Comparison of ENCODE assay signal across 11 cellular contexts in the genomic region with DNA sequence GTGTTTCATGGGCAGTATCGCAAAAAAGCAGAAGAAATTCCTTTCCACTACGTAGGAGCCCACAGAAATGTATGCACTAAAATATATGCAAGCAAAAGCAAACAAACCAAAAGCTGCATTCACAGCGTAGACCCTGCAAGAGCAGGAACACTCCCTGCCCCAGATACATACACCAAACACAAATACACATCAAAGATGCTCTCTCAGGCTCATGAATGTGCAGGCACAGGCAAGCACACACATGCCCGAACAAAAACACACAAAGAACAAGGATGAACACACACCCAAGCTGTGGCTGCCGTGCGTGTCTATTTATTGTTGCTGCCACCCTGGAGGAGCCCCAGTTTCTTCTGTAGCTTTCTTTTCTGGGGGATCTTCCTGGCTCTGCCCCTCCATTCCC. TPM values are rescaled to one million over a fixed set of nuclear protein-coding genes. Genes with fewer than 3 reads are reported as not detected.
DNase-seq lines count a peak whose midpoint lies in the region; ATAC-seq, FAIRE-seq and TF ChIP-seq lines count a peak whose summit lies in the region.
"Had no signal": no experiment of that assay in that cellular context is flagged by ENCODE, and none has a peak within 500 bp of the region (broad histone marks: within the 10 kb centered on the region; RNA-seq: fewer than 3 reads in every experiment).

No MANE protein-coding gene starts in this region.

- H3K4me3 Mint-ChIP-seq in H9: no peak overlapping the region
- H3K4me3 Mint-ChIP-seq in stimulated activated effector memory CD8-positive, alpha-beta T cell treated with anti-CD3 and anti-CD28 coated beads, Interleukin-12 subunit alpha, Interleukin-12 subunit beta, amount 100 ng/mL, for 72 hours: no peak overlapping the region
- no peak overlapping the region for H3K4me3 Mint-ChIP-seq in activated T-cell treated with anti-CD3 and anti-CD28 coated beads, Interleukin-2, amount 50 U/mL, for 4 hours
- H3K4me3 Mint-ChIP-seq: activated naive CD8-positive, alpha-beta T cell treated with anti-CD3 and anti-CD28 coated beads, Interleukin-2, amount 10 ng/mL, durations not matched to agents 7 days and 5 days had no signal

- no peak overlapping the region for H3K14ac ChIP-seq in H9 (ENCODE audit: insufficient read depth, low read length)

- H2AK5ac ChIP-seq in H9 (ENCODE audit: insufficient read length, low read length): no peak overlapping the region

- no peak overlapping the region for H3K56ac ChIP-seq in H9 (ENCODE audit: insufficient read length, low read depth, low read length)

- peaks cover 3 to 9% of the 10 kb centered on the region in 2 experiments; a peak in 3 of 4 replicates for H3K4me1 Mint-ChIP-seq in H9
- H3K4me1 Mint-ChIP-seq in stimulated activated effector memory CD8-positive, alpha-beta T cell treated with anti-CD3 and anti-CD28 coated beads, Interleukin-12 subunit alpha, Interleukin-12 subunit beta, amount 100 ng/mL, for 72 hours: peaks cover 33% of the 10 kb centered on the region
- peaks cover 38% of the 10 kb centered on the region for H3K4me1 Mint-ChIP-seq in activated T-cell treated with anti-CD3 and anti-CD28 coated beads, Interleukin-2, amount 50 U/mL, for 4 hours (ENCODE audit: low read depth)

- H3K27ac ChIP-seq in H9 (ENCODE audit: insufficient read length, low read depth, low read length) (no peak overlapping the region), keratinocyte (ENCODE audit: control insufficient read depth, insufficient read depth, low read length) (peak overlapping the region; percentile 84)
- H3K27ac ChIP-seq: parathyroid adenoma had no signal

- no peak overlapping the region for H2BK5ac ChIP-seq in H9 (ENCODE audit: insufficient read length, low read length)

- peak; percentile 93 for FAIRE-seq in keratinocyte (lab: Jason Lieb, UNC)

- no peak overlapping the region for H4K8ac ChIP-seq in H9 (replicated peaks; ENCODE audit: insufficient read length, low read depth, low read length)

- H2AFZ ChIP-seq in H9 (ENCODE audit: low read length) (no peak overlapping the region), keratinocyte (ENCODE audit: control insufficient read depth, low read length) (no peak overlapping the region)
- H2AFZ ChIP-seq: parathyroid adenoma had no signal

- peaks cover 0 to 8% of the 10 kb centered on the region in 2 experiments for H3K36me3 ChIP-seq in keratinocyte (ENCODE audit: control insufficient read depth in 2 of 2, extremely low read depth in 1 of 2, insufficient read depth in 2 of 2, low read length in 2 of 2)

- H3K4me2 ChIP-seq in H9 (ENCODE audit: insufficient read depth, insufficient read length, low read length): no peak overlapping the region
- peak overlapping the region; percentile 96 for H3K4me2 ChIP-seq in keratinocyte (ENCODE audit: control insufficient read depth, extremely low read depth, insufficient read depth, low read depth, low read length)

- dilution Hi-C loops in keratinocyte (cut with MboI; ENCODE audit: extremely low pct_ligation_motif_present, low sequenced_read_pairs): no loop called here

- H3K79me1 ChIP-seq in H9 (ENCODE audit: insufficient read depth, low read depth, low read length, poor library complexity, severe bottlenecking): no peaks in the 10 kb centered on the region

- no peaks in the 10 kb centered on the region; a peak in 1 of 5 replicates for H3K9me3 Mint-ChIP-seq in H9
- peaks cover 3% of the 10 kb centered on the region for H3K9me3 Mint-ChIP-seq in stimulated activated effector memory CD8-positive, alpha-beta T cell treated with anti-CD3 and anti-CD28 coated beads, Interleukin-12 subunit alpha, Interleukin-12 subunit beta, amount 100 ng/mL, for 72 hours
- no peaks in the 10 kb centered on the region for H3K9me3 Mint-ChIP-seq in activated T-cell treated with anti-CD3 and anti-CD28 coated beads, Interleukin-2, amount 50 U/mL, for 4 hours
- H3K9me3 Mint-ChIP-seq: activated naive CD8-positive, alpha-beta T cell treated with anti-CD3 and anti-CD28 coated beads, Interleukin-2, amount 10 ng/mL, durations not matched to agents 7 days and 5 days had no signal

- no peak overlapping the region for H2BK120ac ChIP-seq in H9 (ENCODE audit: low read depth, low read length, poor library complexity, severe bottlenecking)

- ATAC-seq in stimulated activated effector memory CD8-positive, alpha-beta T cell treated with anti-CD3 and anti-CD28 coated beads, Interleukin-12 subunit alpha, Interleukin-12 subunit beta, amount 100 ng/mL, for 72 hours: no peak
- ATAC-seq in HG02840 (IDR thresholded peaks at IDR 0.05; ENCODE audit: low FRiP score, unreplicated experiment): no peak
- ATAC-seq in activated T-cell treated with anti-CD3 and anti-CD28 coated beads, Interleukin-2, amount 50 U/mL, for 4 hours: no peak

- intact Hi-C loops in posterior cingulate gyrus (cut with DNase I): no loop called here

- H3K27me3 ChIP-seq in H9 (ENCODE audit: insufficient read depth, low read length) (no peaks in the 10 kb centered on the region), keratinocyte (ENCODE audit: control insufficient read depth, extremely low read depth, insufficient read depth, low read length) (no peaks in the 10 kb centered on the region)

- no peak overlapping the region for H3K18ac ChIP-seq in H9 (ENCODE audit: insufficient read length, low read depth, low read length)

- no peaks in the 10 kb centered on the region for H3K36me3 Mint-ChIP-seq in H9 (ENCODE audit: insufficient read depth in 1 of 3, low read depth in 3 of 3)
- no peaks in the 10 kb centered on the region for H3K36me3 Mint-ChIP-seq in stimulated activated effector memory CD8-positive, alpha-beta T cell treated with anti-CD3 and anti-CD28 coated beads, Interleukin-12 subunit alpha, Interleukin-12 subunit beta, amount 100 ng/mL, for 72 hours
- H3K36me3 Mint-ChIP-seq in activated T-cell treated with anti-CD3 and anti-CD28 coated beads, Interleukin-2, amount 50 U/mL, for 4 hours (ENCODE audit: insufficient read depth): no peaks in the 10 kb centered on the region
- H3K36me3 Mint-ChIP-seq: activated naive CD8-positive, alpha-beta T cell treated with anti-CD3 and anti-CD28 coated beads, Interleukin-2, amount 10 ng/mL, durations not matched to agents 7 days and 5 days had no signal

- H2BK20ac ChIP-seq in H9 (ENCODE audit: low read depth, low read length, poor library complexity, severe bottlenecking): no peak overlapping the region

- H3K4me3 ChIP-seq in WI38 (ENCODE audit: low read depth, low read length) (peak overlapping the region; percentile 71), keratinocyte (ENCODE audit: control insufficient read depth in 2 of 3, extremely low read depth in 1 of 3, insufficient read depth in 2 of 3, low read depth in 1 of 3, low read length in 3 of 3) (peak overlapping the region; percentile 52 to 84 (median 76))

- H3K27ac Mint-ChIP-seq in H9: no peak overlapping the region
- peak overlapping the region; percentile 77 for H3K27ac Mint-ChIP-seq in stimulated activated effector memory CD8-positive, alpha-beta T cell treated with anti-CD3 and anti-CD28 coated beads, Interleukin-12 subunit alpha, Interleukin-12 subunit beta, amount 100 ng/mL, for 72 hours
- H3K27ac Mint-ChIP-seq: activated naive CD8-positive, alpha-beta T cell treated with anti-CD3 and anti-CD28 coated beads, Interleukin-2, amount 10 ng/mL, durations not matched to agents 7 days and 5 days had no signal

- no peaks in the 10 kb centered on the region for H3K9me1 ChIP-seq in keratinocyte (ENCODE audit: control insufficient read depth, extremely low read depth, insufficient read depth, low read length)

- DNase-seq in H9 (no peak), keratinocyte (ENCODE audit: low read depth, low spot score) (peak; percentile 79), LoVo (ENCODE audit: low spot score) (no peak), posterior cingulate gyrus (no peak)
- DNase-seq in stimulated activated effector memory CD8-positive, alpha-beta T cell treated with anti-CD3 and anti-CD28 coated beads, Interleukin-12 subunit alpha, Interleukin-12 subunit beta, amount 100 ng/mL, for 72 hours (ENCODE audit: low spot score in 2 of 2): no peak
- no peak for DNase-seq in activated T-cell treated with anti-CD3 and anti-CD28 coated beads, Interleukin-2, amount 50 U/mL, for 4 hours
- DNase-seq: activated naive CD8-positive, alpha-beta T cell treated with anti-CD3 and anti-CD28 coated beads, Interleukin-2, amount 10 ng/mL, durations not matched to agents 7 days and 5 days; KBM-7 had no signal

- H3K4ac ChIP-seq in H9 (ENCODE audit: low read depth, low read length): no peak overlapping the region

- no peak overlapping the region for H4K5ac ChIP-seq in H9 (ENCODE audit: insufficient read length, low read depth, low read length)

- H4K20me1 ChIP-seq in H9 (ENCODE audit: control insufficient read depth, insufficient read depth, insufficient read length) (no peaks in the 10 kb centered on the region), keratinocyte (ENCODE audit: control insufficient read depth, extremely low read depth, insufficient read depth, low read length) (no peaks in the 10 kb centered on the region)

- WGBS in H9 (ENCODE audit: extremely low coverage, insufficient read length, low lambda C conversion rate): no CpG with 5 or more reads among the region's 6 CpGs

- no peak for TF ChIP-seq CTCF in H9 (conservative IDR thresholded peaks at IDR 0.05)
- TF ChIP-seq CTCF in WI38 (IDR thresholded peaks at IDR 0.05; ENCODE audit: low read depth, low read length): no peak
- TF ChIP-seq CTCF in keratinocyte (optimal IDR thresholded peaks at IDR 0.05 in 1 of 3, IDR thresholded peaks at IDR 0.05 in 1 of 3, conservative IDR thresholded peaks at IDR 0.05 in 1 of 3; ENCODE audit: extremely low read depth in 1 of 3, insufficient read depth in 2 of 3, low read length in 3 of 3): no peak

- no peak overlapping the region for H2BK12ac ChIP-seq in H9 (ENCODE audit: insufficient read length, low read depth, low read length)

- no peaks in the 10 kb centered on the region for H3K4me1 ChIP-seq in H9 (ENCODE audit: insufficient read depth, low read length)
- peaks cover 30% of the 10 kb centered on the region for H3K4me1 ChIP-seq in keratinocyte (ENCODE audit: control insufficient read depth, extremely low read depth, insufficient read depth, low read length)

- H3K23ac ChIP-seq in H9 (ENCODE audit: insufficient read length, low read depth, low read length): no peak overlapping the region

- H3K27me3 Mint-ChIP-seq in H9 (ENCODE audit: low read depth): peaks cover 4% of the 10 kb centered on the region
- H3K27me3 Mint-ChIP-seq in activated T-cell treated with anti-CD3 and anti-CD28 coated beads, Interleukin-2, amount 50 U/mL, for 4 hours (ENCODE audit: low read depth): no peaks in the 10 kb centered on the region

- H3K79me2 ChIP-seq in H9 (ENCODE audit: insufficient read depth, low read length) (no peaks in the 10 kb centered on the region), keratinocyte (ENCODE audit: control insufficient read depth, insufficient read depth, low read length) (peaks cover 12% of the 10 kb centered on the region)
- H3K79me2 ChIP-seq: parathyroid adenoma had no signal

- peak overlapping the region; percentile 68; the same call in 1 of the 2 replicates for H2BK15ac ChIP-seq in H9 (ENCODE audit: low read depth, low read length)

- no peak overlapping the region for H4K91ac ChIP-seq in H9 (ENCODE audit: insufficient read length, low read depth, low read length)

- H3T11ph ChIP-seq in H9 (ENCODE audit: low read length): no peak overlapping the region

- H3K9me3 ChIP-seq in H9 (ENCODE audit: control insufficient read depth, low read depth, low read length): no peaks in the 10 kb centered on the region
- no peaks in the 10 kb centered on the region for H3K9me3 ChIP-seq in keratinocyte (ENCODE audit: control insufficient read depth, low read depth, low read length)

- H3K9ac ChIP-seq in H9 (ENCODE audit: extremely low read depth, insufficient read length, low read length) (no peak overlapping the region), keratinocyte (ENCODE audit: control insufficient read depth, extremely low read depth, insufficient read depth, low read length) (peak overlapping the region; percentile 91)
- H3K9ac ChIP-seq: parathyroid adenoma had no signal

- H3K23me2 ChIP-seq in H9 (ENCODE audit: insufficient read length, low read depth, low read length, poor library complexity, severe bottlenecking): no peaks in the 10 kb centered on the region

RNA-seq across cellular contexts. Expression of a gene that starts 1.7 kb away (rescaled TPM):
- 0.15 and 0.35 TPM in 2 replicates for total RNA-seq in H9 (2021)
- polyA plus RNA-seq in keratinocyte: 23.0 to 156 TPM (median 126 TPM) in 3 replicates
- 681 TPM for polyA plus RNA-seq in keratinocyte (2011; ENCODE audit: low read depth)
- polyA plus RNA-seq in keratinocyte (2011; cell fraction: cytosol; rRNA removed): 37.9 and 88.7 TPM in 2 replicates
- 26.6 and 37.4 TPM in 2 replicates for polyA plus RNA-seq in keratinocyte (2011; cell fraction: nucleus; rRNA removed)
- 64.9 and 202 TPM in 2 replicates for polyA plus RNA-seq in keratinocyte (2012; ENCODE audit: low replicate concordance)
- polyA minus RNA-seq in keratinocyte: 3.9 to 10.7 TPM (median 9.7 TPM) in 3 replicates
- 36.4 TPM for polyA minus RNA-seq in keratinocyte (2011; cell fraction: cytosol; rRNA and poly(A)+ RNA removed)
- 5.9 and 6.7 TPM in 2 replicates for polyA minus RNA-seq in keratinocyte (2011; cell fraction: nucleus; rRNA and poly(A)+ RNA removed)
- total RNA-seq in activated T-cell treated with anti-CD3 and anti-CD28 coated beads, Interleukin-2, amount 50 U/mL, for 4 hours: under 1 TPM; 0.28 to 0.63 (median 0.37) TPM

RNA-seq across cellular contexts. Expression of a gene that starts 16.6 kb away (rescaled TPM):
- 24.5 and 24.8 TPM in 2 replicates for total RNA-seq in H9 (2021)
- 1.4 to 4.7 TPM (median 3.0 TPM) in 3 replicates for polyA plus RNA-seq in keratinocyte
- polyA plus RNA-seq in keratinocyte (2011; ENCODE audit: low read depth): 19.5 TPM
- polyA plus RNA-seq in keratinocyte (2011; cell fraction: cytosol; rRNA removed): 1.2 and 2.2 TPM in 2 replicates
- 5.1 and 6.6 TPM in 2 replicates for polyA plus RNA-seq in keratinocyte (2011; cell fraction: nucleus; rRNA removed)
- 10.9 and 15.4 TPM in 2 replicates for polyA plus RNA-seq in keratinocyte (2012; ENCODE audit: low replicate concordance)
- 4.0 to 9.4 TPM (median 4.0 TPM) in 3 replicates for polyA minus RNA-seq in keratinocyte
- 6.3 TPM for polyA minus RNA-seq in keratinocyte (2011; cell fraction: cytosol; rRNA and poly(A)+ RNA removed)
- 2.5 and 4.7 TPM in 2 replicates for polyA minus RNA-seq in keratinocyte (2011; cell fraction: nucleus; rRNA and poly(A)+ RNA removed)
- 10 to 100 TPM; 40.3 to 44.5 (median 42.1) TPM for total RNA-seq in activated T-cell treated with anti-CD3 and anti-CD28 coated beads, Interleukin-2, amount 50 U/mL, for 4 hours

RNA-seq across cellular contexts. Expression of a gene that starts 30.4 kb away (rescaled TPM):
- not detected in 2 replicates for total RNA-seq in H9 (2021)
- not detected in 3 replicates for polyA plus RNA-seq in keratinocyte
- not detected for polyA plus RNA-seq in keratinocyte (2011; ENCODE audit: low read depth)
- not detected in 2 replicates for polyA plus RNA-seq in keratinocyte (2011; cell fraction: cytosol; rRNA removed)
- polyA plus RNA-seq in keratinocyte (2011; cell fraction: nucleus; rRNA removed): not detected in 2 replicates
- not detected in 2 replicates for polyA plus RNA-seq in keratinocyte (2012; ENCODE audit: low replicate concordance)
- polyA minus RNA-seq in keratinocyte: not detected in 3 replicates
- polyA minus RNA-seq in keratinocyte (2011; cell fraction: cytosol; rRNA and poly(A)+ RNA removed): not detected
- not detected in 2 replicates for polyA minus RNA-seq in keratinocyte (2011; cell fraction: nucleus; rRNA and poly(A)+ RNA removed)
- under 1 TPM in 2 of 3 donors, not detected in 1; 0.21 to 0.41 TPM for total RNA-seq in activated T-cell treated with anti-CD3 and anti-CD28 coated beads, Interleukin-2, amount 50 U/mL, for 4 hours
- total RNA-seq: activated naive CD8-positive, alpha-beta T cell treated with anti-CD3 and anti-CD28 coated beads, Interleukin-2, amount 10 ng/mL, durations not matched to agents 7 days and 5 days had no signal

RNA-seq across cellular contexts. Expression of a gene that starts 42.6 kb away (rescaled TPM):
- not detected in 2 replicates for total RNA-seq in H9 (2021)
- polyA plus RNA-seq in keratinocyte: 0.03 to 0.04 TPM in 2 of 3 replicates, not detected in the other
- not detected for polyA plus RNA-seq in keratinocyte (2011; ENCODE audit: low read depth)
- polyA plus RNA-seq in keratinocyte (2011; cell fraction: cytosol; rRNA removed): 0.03 and 0.04 TPM in 2 replicates
- 0.15 TPM in 2 replicates for polyA plus RNA-seq in keratinocyte (2011; cell fraction: nucleus; rRNA removed)
- 0.03 TPM in 1 of 2 replicates, not detected in the other for polyA plus RNA-seq in keratinocyte (2012; ENCODE audit: low replicate concordance)
- not detected in 3 replicates for polyA minus RNA-seq in keratinocyte
- polyA minus RNA-seq in keratinocyte (2011; cell fraction: cytosol; rRNA and poly(A)+ RNA removed): not detected
- not detected in 2 replicates for polyA minus RNA-seq in keratinocyte (2011; cell fraction: nucleus; rRNA and poly(A)+ RNA removed)
- 1 to 10 TPM; 2.3 to 3.0 (median 2.7) TPM for total RNA-seq in activated T-cell treated with anti-CD3 and anti-CD28 coated beads, Interleukin-2, amount 50 U/mL, for 4 hours

RNA-seq across cellular contexts. Expression of a gene that starts 45.2 kb away (rescaled TPM):
- total RNA-seq in H9 (2021): 21.3 and 21.4 TPM in 2 replicates
- polyA plus RNA-seq in keratinocyte: 12.6 to 21.4 TPM (median 18.7 TPM) in 3 replicates
- 15.7 TPM for polyA plus RNA-seq in keratinocyte (2011; ENCODE audit: low read depth)
- polyA plus RNA-seq in keratinocyte (2011; cell fraction: cytosol; rRNA removed): 15.8 and 19.3 TPM in 2 replicates
- polyA plus RNA-seq in keratinocyte (2011; cell fraction: nucleus; rRNA removed): 42.7 and 45.4 TPM in 2 replicates
- 21.4 and 29.0 TPM in 2 replicates for polyA plus RNA-seq in keratinocyte (2012; ENCODE audit: low replicate concordance)
- polyA minus RNA-seq in keratinocyte: 23.0 to 57.0 TPM (median 24.7 TPM) in 3 replicates
- polyA minus RNA-seq in keratinocyte (2011; cell fraction: cytosol; rRNA and poly(A)+ RNA removed): 19.2 TPM
- polyA minus RNA-seq in keratinocyte (2011; cell fraction: nucleus; rRNA and poly(A)+ RNA removed): 12.3 and 13.7 TPM in 2 replicates
- 10 to 100 TPM; 25.9 to 26.0 (median 25.9) TPM for total RNA-seq in activated T-cell treated with anti-CD3 and anti-CD28 coated beads, Interleukin-2, amount 50 U/mL, for 4 hours
